In the genomic region with DNA sequence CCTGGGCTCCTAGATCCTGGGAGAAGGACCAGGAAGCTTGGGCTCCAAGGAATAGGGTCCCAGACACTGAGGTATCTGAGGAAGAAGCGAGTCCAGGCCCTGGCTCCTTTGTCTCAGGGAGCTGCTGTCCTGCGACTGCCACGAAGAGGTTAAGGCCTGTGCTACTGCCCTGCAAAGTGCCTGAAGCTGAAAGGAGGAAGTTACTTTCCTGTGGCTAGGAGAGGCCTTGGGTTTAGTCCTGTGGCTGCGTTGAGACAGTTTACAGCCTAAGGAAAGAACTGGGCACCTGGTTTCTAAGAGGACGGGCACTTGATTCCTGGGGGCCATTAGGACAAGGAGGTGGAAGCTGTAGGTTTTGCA, we compare ENCODE assay signal across 8 cellular contexts. TPM values are rescaled to one million over a fixed set of nuclear protein-coding genes. Genes with fewer than 3 reads are reported as not detected.
DNase-seq lines count a peak whose midpoint lies in the region; ATAC-seq and TF ChIP-seq lines count a peak whose summit lies in the region.

No MANE protein-coding gene starts in this region.

- CTCF ChIA-PET in PC-9 (lab: Charles Lee) = interaction anchor here (0.6 to 1.1 kb wide), 2 partner anchors 15 to 126 kb away, joined by 3 to 17 read pairs; no protein-coding TSS in a partner anchor

- H3K79me2 ChIP-seq in PC-9 (ENCODE audit: low read depth) = peaks cover 45% of the 10 kb centered on the region

- no peaks in the 10 kb centered on the region for H3K27me3 ChIP-seq in PC-9 (ENCODE audit: insufficient read depth, low read depth)
- H3K27me3 ChIP-seq in prostate gland (replicated peaks; ENCODE audit: insufficient read depth) = no peaks in the 10 kb centered on the region
- H3K27me3 ChIP-seq in SJCRH30 = no peaks in the 10 kb centered on the region

- TF ChIP-seq CTCF in PC-9 (conservative IDR thresholded peaks at IDR 0.05) = no peak
- no peak for TF ChIP-seq CTCF in epithelial cell of proximal tubule (conservative IDR thresholded peaks at IDR 0.05; ENCODE audit: low read depth, low read length)
- no peak for TF ChIP-seq CTCF in prostate gland (IDR thresholded peaks at IDR 0.05)

- H3K9me2 ChIP-seq in PC-9 (ENCODE audit: insufficient read depth) = no peaks in the 10 kb centered on the region

- H3F3A ChIP-seq in PC-9 (ENCODE audit: insufficient read depth, low read depth) = peaks cover 60% of the 10 kb centered on the region

- WGBS in prostate gland = 55% methylated on average over 5 of the region's 5 CpGs

- POLR2A ChIA-PET in PC-9 (lab: Charles Lee; ENCODE audit: unreplicated experiment) = no interaction called here

- no peaks in the 10 kb centered on the region for H3K9me3 ChIP-seq in PC-9 (ENCODE audit: insufficient read depth, low read depth)
- H3K9me3 ChIP-seq in prostate gland = no peaks in the 10 kb centered on the region
- no peaks in the 10 kb centered on the region for H3K9me3 ChIP-seq in SJCRH30 (replicated peaks)

- peaks cover 25% of the 10 kb centered on the region for H3K36me3 ChIP-seq in PC-9 (ENCODE audit: low read depth)
- H3K36me3 ChIP-seq in prostate gland = peaks cover 8 to 16% of the 10 kb centered on the region in 2 donors
- H3K36me3 ChIP-seq in SJCRH30 = peaks cover 7% of the 10 kb centered on the region; the same call in 1 of the 2 replicates

- no peak for ATAC-seq in HG02623 (IDR thresholded peaks at IDR 0.05; ENCODE audit: unreplicated experiment)

- peaks cover 10% of the 10 kb centered on the region; the same call in 1 of the 2 replicates for H4K20me1 ChIP-seq in PC-9 (ENCODE audit: insufficient read depth)

- no peak overlapping the region for H2AFZ ChIP-seq in PC-9

- peak overlapping the region; percentile 93; the same call in 1 of the 2 replicates for H3K4me2 ChIP-seq in PC-9

- peak; percentile 15 for TF ChIP-seq POLR2A in prostate gland (IDR thresholded peaks at IDR 0.05)

- BruUV-seq in PC-9 (replicated peaks; lab: Mats Ljungman, UMichigan) = no TSS peak

- intact Hi-C loops in PC-9 (cut with micrococcal nuclease; ENCODE audit: unreplicated experiment) = no loop called here
- intact Hi-C loops in prostate gland (cut with DNase I) = no loop called here

- H3K4me3 ChIP-seq in PC-9 (peak overlapping the region; percentile 4; the same call in 1 of the 2 replicates), epithelial cell of proximal tubule (ENCODE audit: low read depth, low read length) (peak overlapping the region; percentile 22), prostate gland (peak overlapping the region in 1 of 2 donors; percentile 80), SJCRH30 (no peak overlapping the region)

- H3K4me1 ChIP-seq in PC-9 (replicated peaks; ENCODE audit: insufficient read depth) (peaks cover 13% of the 10 kb centered on the region), prostate gland (replicated peaks) (no peaks in the 10 kb centered on the region), SJCRH30 (peaks cover 4% of the 10 kb centered on the region)

- H3K27ac ChIP-seq in PC-9 (no peak overlapping the region), prostate gland (peak overlapping the region; percentile 90 to 93), SJCRH30 (no peak overlapping the region)

- DNase-seq in GDM1 (lab: John Stamatoyannopoulos, UW) (peak; percentile 73), PC-9 (peak in 1 of 2 experiments; percentile 36), epithelial cell of proximal tubule (ENCODE audit: low read depth) (no peak), prostate gland (ENCODE audit: low spot score) (no peak), SJCRH30 (no peak), SW 1271 (lab: John Stamatoyannopoulos, UW) (no peak), dermis blood vessel endothelial cell (no peak)

RNA-seq across cellular contexts. Expression of a gene that starts 2.8 kb away (rescaled TPM):
- total RNA-seq in PC-9 (2021) (230 and 238 TPM in 2 replicates), epithelial cell of proximal tubule (48.7 and 59.5 TPM in 2 replicates), prostate gland (10 to 100 TPM; 56.4 to 96.3 TPM), dermis blood vessel endothelial cell (7.7 and 17.8 TPM in 2 replicates)
- 32.5 and 34.1 TPM in 2 replicates for total RNA-seq in SJCRH30 (2014; rRNA removed; shearing (Covaris generic))

RNA-seq across cellular contexts. Expression of a gene that starts 11.5 kb away (rescaled TPM):
- 5.9 TPM in 2 replicates for total RNA-seq in PC-9 (2021)
- 1.3 TPM in 1 of 2 replicates, not detected in the other for total RNA-seq in epithelial cell of proximal tubule
- under 1 TPM in 1 of 2 donors, not detected in 1; 0.97 TPM for total RNA-seq in prostate gland
- total RNA-seq in SJCRH30 (2014; rRNA removed; shearing (Covaris generic)) = 0.06 TPM in 1 of 2 replicates, not detected in the other
- 0.17 TPM in 1 of 2 replicates, not detected in the other for total RNA-seq in dermis blood vessel endothelial cell

RNA-seq across cellular contexts. Expression of a gene that starts 38.6 kb away (rescaled TPM):
- not detected in 2 replicates for total RNA-seq in PC-9 (2021)
- total RNA-seq in epithelial cell of proximal tubule = not detected in 2 replicates
- not detected for total RNA-seq in prostate gland
- not detected in 2 replicates for total RNA-seq in SJCRH30 (2014; rRNA removed; shearing (Covaris generic))
- not detected in 2 replicates for total RNA-seq in dermis blood vessel endothelial cell

RNA-seq across cellular contexts. Expression of a gene that starts 46.4 kb away (rescaled TPM):
- 0.20 and 0.37 TPM in 2 replicates for total RNA-seq in PC-9 (2021)
- not detected in 2 replicates for total RNA-seq in epithelial cell of proximal tubule
- under 1 TPM in 1 of 2 donors, not detected in 1; 0.97 TPM for total RNA-seq in prostate gland
- total RNA-seq in SJCRH30 (2014; rRNA removed; shearing (Covaris generic)) = not detected in 2 replicates
- total RNA-seq in dermis blood vessel endothelial cell = 2.8 and 3.4 TPM in 2 replicates

Comparison
In these comparisons a context has a peak if more than half of its experiments do, and no peak if none do; other contexts are left out.
1. H3K27ac ChIP-seq: peak in prostate gland (2 of 2); none in PC-9 (single experiment) and SJCRH30 (single experiment).